In the genomic region with DNA sequence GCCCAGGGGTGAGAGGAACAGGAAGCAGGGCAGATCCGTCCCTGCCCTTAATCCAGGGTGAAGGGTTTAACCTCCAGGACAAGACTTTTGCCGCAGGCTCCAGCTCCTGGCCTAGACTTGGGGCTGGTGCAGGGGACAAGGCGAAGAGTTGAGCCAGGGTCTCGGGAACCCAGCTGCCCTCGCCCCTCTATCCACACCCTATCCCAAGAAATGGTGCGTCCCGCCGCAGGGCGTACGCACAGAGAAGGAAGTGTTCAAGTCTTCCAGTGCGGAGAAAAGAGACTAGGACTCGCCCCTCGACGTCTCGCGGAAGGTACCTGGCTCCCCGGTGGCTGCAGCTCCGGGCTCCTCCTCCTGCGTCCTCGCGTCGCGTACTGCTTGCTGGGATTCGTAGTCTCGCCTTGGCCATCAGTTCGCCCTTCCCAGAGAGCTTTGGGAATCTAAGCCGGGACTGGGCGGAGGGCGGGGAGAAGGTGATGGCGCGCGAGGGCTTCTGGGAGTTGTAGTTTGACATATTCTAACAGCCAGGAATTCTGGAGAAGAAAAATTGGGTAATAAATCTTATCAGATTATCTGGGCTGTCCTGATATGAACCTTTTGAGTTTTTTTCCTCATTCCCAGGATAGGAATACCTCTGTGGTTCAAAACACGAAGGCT, we compare ENCODE assay signal across 1 cellular context.
TF ChIP-seq lines count a peak whose summit lies in the region.

Gene ZMAT5, minus strand, starts transcription at position 376 of the 657 bp plus-strand sequence. CDS start 18,463 bp downstream, outside the sequence.

TF ChIP-seq in H1, 55 proteins besides CTCF, POLR2A, EP300 and RAD21:
- TF ChIP-seq POU5F1 (IDR thresholded peaks at IDR 0.05; ENCODE audit: low read depth, low read length) (no peak), TAF1 (IDR thresholded peaks at IDR 0.05; ENCODE audit: low read depth, low read length) (peak; percentile 61), TEAD4 (IDR thresholded peaks at IDR 0.05; ENCODE audit: low read depth, low read length) (no peak), SIN3A (conservative IDR thresholded peaks at IDR 0.05 in 1 of 2, IDR thresholded peaks at IDR 0.05 in 1 of 2; ENCODE audit: low read depth in 1 of 2, low read length in 2 of 2) (0 out of 4 replicates have a peak, but pooled peaks of 1 of the 2 experiments have one; percentile 52), CEBPB (IDR thresholded peaks at IDR 0.05; ENCODE audit: low read depth, low read length) (no peak), POLR2AphosphoS5 (IDR thresholded peaks at IDR 0.05; ENCODE audit: low read depth, low read length) (peak; percentile 79; the same call in 1 of the 2 replicates), CTBP2 (IDR thresholded peaks at IDR 0.05; ENCODE audit: borderline replicate concordance, insufficient read depth, insufficient read length, low read length) (no peak), SP1 (IDR thresholded peaks at IDR 0.05; ENCODE audit: low read depth, low read length) (0 out of 2 replicates have a peak, but pooled peaks have one; percentile 22), GTF2F1 (IDR thresholded peaks at IDR 0.05; ENCODE audit: borderline replicate concordance, low read depth, low read length) (0 out of 2 replicates have a peak, but pooled peaks have one; percentile 68), BRCA1 (IDR thresholded peaks at IDR 0.05; ENCODE audit: low read depth, low read length) (peak; percentile 36; the same call in 1 of the 2 replicates), ASH2L (IDR thresholded peaks at IDR 0.05; ENCODE audit: low read length) (peak; percentile 6), CHD1 (IDR thresholded peaks at IDR 0.05; ENCODE audit: low read depth, low read length) (no peak), SUZ12 (IDR thresholded peaks at IDR 0.05; ENCODE audit: low read length) (no peak), KDM4A (IDR thresholded peaks at IDR 0.05; ENCODE audit: low read depth, low read length, severe bottlenecking) (peak; percentile 47), CREB1 (IDR thresholded peaks at IDR 0.05) (peak; percentile 80), SIX5 (IDR thresholded peaks at IDR 0.05; ENCODE audit: low read depth, low read length) (peak; percentile 90), PHF8 (conservative IDR thresholded peaks at IDR 0.05; ENCODE audit: low read depth, low read length) (peak; percentile 62), CHD2 (IDR thresholded peaks at IDR 0.05; ENCODE audit: low read length) (peak; percentile 74), TBP (IDR thresholded peaks at IDR 0.05; ENCODE audit: low read depth, low read length) (peak; percentile 85)
TF ChIP-seq in H1: peak in this region for 13.
